27 cellular contexts compared by ENCODE assay signal in the genomic region with DNA sequence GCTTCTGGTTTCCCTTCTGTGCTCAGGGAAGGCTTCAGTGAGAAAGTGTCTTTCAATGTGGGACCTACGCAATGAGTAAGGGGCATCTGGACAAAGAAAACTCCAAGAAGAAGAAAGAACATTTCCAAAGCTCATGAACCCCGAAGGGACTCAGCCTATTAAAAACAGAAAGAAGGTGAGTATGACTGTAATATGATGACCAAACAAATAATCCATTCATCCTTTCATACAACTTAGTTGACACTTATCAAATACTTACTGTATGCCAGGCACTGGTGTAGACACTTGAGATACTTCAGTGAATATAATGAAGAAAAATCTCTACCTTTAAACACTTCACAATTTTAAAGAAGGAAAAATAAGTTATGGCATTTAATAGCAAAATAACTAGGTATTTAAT.
"Had no signal": no experiment of that assay in that cellular context is flagged by ENCODE, and none has a peak within 500 bp of the region (broad histone marks: within the 10 kb centered on the region; RNA-seq: fewer than 3 reads in every experiment).

No MANE protein-coding gene starts in this region.

- H3K36me3 ChIP-seq: stomach, suprapubic skin, thoracic aorta, thyroid gland, tibial artery, tibial nerve, transverse colon, upper lobe of left lung, upper lobe of right lung, uterus, vagina had no signal

- DNase-seq: stimulated activated CD4-positive, alpha-beta T cell treated with anti-CD3 and anti-CD28 coated beads, Interleukin-2, amount 100 ng/mL, for 48 hours; stimulated activated CD4-positive, alpha-beta T cell treated with anti-CD3 and anti-CD28 coated beads, Interleukin-4, amount 100 ng/mL, for 1 hour; stimulated activated CD4-positive, alpha-beta T cell treated with anti-CD3 and anti-CD28 coated beads, Interleukin-4, amount 100 ng/mL, for 24 hours; stimulated activated CD4-positive, alpha-beta T cell treated with anti-CD3 and anti-CD28 coated beads, Interleukin-4, amount 100 ng/mL, for 4 hours; stimulated activated CD8-positive, alpha-beta memory T cell treated with anti-CD3 and anti-CD28 coated beads, Interleukin-4, amount 100 ng/mL, for 48 hours; stimulated activated naive B cell treated with anti-CD40 and anti-IgM and Interleukin-4, amounts not matched to agents 10 μg/mL and 1 μg/mL and 100 μg/mL, for 72 hours; stimulated activated naive CD4-positive, alpha-beta T cell; stimulated activated naive CD4-positive, alpha-beta T cell treated with Interleukin-2 at 50 U/mL for 16 hours; stimulated activated naive CD8-positive, alpha-beta T cell treated with anti-CD3 and anti-CD28 coated beads, Interleukin-15, amount 100 ng/mL, for 72 hours; stimulated activated naive CD8-positive, alpha-beta T cell treated with anti-CD3 and anti-CD28 coated beads, Interleukin-15, Interleukin-2, amounts not matched to agents 100 U/mL and 50 U/mL, for 24 hours; stomach; substantia nigra; testis; thyroid gland; tibial artery; transverse colon; trophoblast cell; upper lobe of left lung; upper lobe of right lung; uterus had no signal

- H3K4me3 ChIP-seq: stomach, suprapubic skin, testis, thoracic aorta, thyroid gland, tibial artery, tibial nerve, transverse colon, upper lobe of left lung, upper lobe of right lung, uterus, vagina had no signal

- FAIRE-seq: urothelium cell line had no signal

- H3K4me1 ChIP-seq: stomach, suprapubic skin, testis, thyroid gland, tibial artery, tibial nerve, transverse colon, upper lobe of left lung, upper lobe of right lung, uterus, vagina had no signal

- H3K27me3 ChIP-seq: stomach, suprapubic skin, testis, thyroid gland, tibial artery, tibial nerve, transverse colon, upper lobe of left lung, upper lobe of right lung, uterus, vagina had no signal

- H3K27ac ChIP-seq: stomach, suprapubic skin, testis, thoracic aorta, thyroid gland, tibial artery, tibial nerve, transverse colon, upper lobe of left lung, upper lobe of right lung, uterus, vagina had no signal

- ATAC-seq: stimulated activated effector memory CD8-positive, alpha-beta T cell treated with anti-CD3 and anti-CD28 coated beads, Interleukin-12 subunit alpha, Interleukin-12 subunit beta, amount 100 ng/mL, for 72 hours; stimulated activated memory B cell treated with anti-CD40 and anti-IgM and Interleukin-4, amounts not matched to agents 10 μg/mL and 1 μg/mL and 100 μg/mL, for 72 hours; stimulated activated naive B cell treated with anti-CD40 and anti-IgM and Interleukin-4, amounts not matched to agents 10 μg/mL and 1 μg/mL and 100 μg/mL, for 72 hours; stimulated activated naive CD8-positive, alpha-beta T cell treated with anti-CD3 and anti-CD28 coated beads, Interleukin-15, amount 100 ng/mL, for 72 hours; stimulated activated naive CD8-positive, alpha-beta T cell treated with anti-CD3 and anti-CD28 coated beads, Interleukin-15, Interleukin-2, amounts not matched to agents 100 U/mL and 50 U/mL, for 24 hours; upper lobe of right lung had no signal

- H3K9me3 ChIP-seq: testis, thoracic aorta, thyroid gland, upper lobe of right lung, uterus, vagina had no signal
